Comparison of ENCODE assay signal across 1 cellular context in genomic region chr19:40379446-40380198, GRCh38.
TF ChIP-seq lines count a peak whose summit lies in the region.

No MANE protein-coding gene starts in this region.

TF ChIP-seq in A549, 52 proteins besides CTCF, POLR2A, EP300 and RAD21:
- TF ChIP-seq RNF2 (IDR thresholded peaks at IDR 0.05; ENCODE audit: borderline replicate concordance, low read depth) = no peak
- no peak for TF ChIP-seq HOXA7 (CRISPR knock-in tag; IDR thresholded peaks at IDR 0.05)
- TF ChIP-seq ESRRA (IDR thresholded peaks at IDR 0.05; ENCODE audit: borderline replicate concordance, low read length) = no peak
- TF ChIP-seq HEYL (CRISPR knock-in tag; IDR thresholded peaks at IDR 0.05) = no peak
- TF ChIP-seq MAZ (IDR thresholded peaks at IDR 0.05; ENCODE audit: borderline replicate concordance, low read depth, low read length) = no peak
- TF ChIP-seq EHMT2 (IDR thresholded peaks at IDR 0.05; ENCODE audit: low read depth) = no peak
- no peak for TF ChIP-seq MYC (IDR thresholded peaks at IDR 0.05; ENCODE audit: borderline replicate concordance, low read length)
- TF ChIP-seq PBX3 (IDR thresholded peaks at IDR 0.05) = no peak
- TF ChIP-seq GATA3 (IDR thresholded peaks at IDR 0.05; ENCODE audit: borderline replicate concordance) = no peak
